Comparison of ENCODE assay signal across 9 cellular contexts in the genomic region with DNA sequence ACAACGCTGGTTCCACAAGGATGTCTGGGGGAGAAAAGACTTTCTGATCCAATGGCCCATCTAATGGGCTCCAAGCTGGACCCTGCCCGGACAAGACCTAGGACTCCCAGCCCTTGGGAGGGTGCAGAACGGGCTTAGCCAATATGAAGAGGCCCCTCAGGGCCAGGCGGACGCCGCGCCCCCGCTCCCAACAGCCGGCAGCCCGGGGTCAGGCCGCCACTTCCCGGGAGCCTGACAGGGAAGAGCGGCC. TPM values are rescaled to one million over a fixed set of nuclear protein-coding genes. Genes with fewer than 3 reads are reported as not detected.
DNase-seq lines count a peak whose midpoint lies in the region; ATAC-seq, FAIRE-seq and TF ChIP-seq lines count a peak whose summit lies in the region.
"Had no signal": no experiment of that assay in that cellular context is flagged by ENCODE, and none has a peak within 500 bp of the region (broad histone marks: within the 10 kb centered on the region; RNA-seq: fewer than 3 reads in every experiment).

No MANE protein-coding gene starts in this region.

- peaks cover 20 to 56% (median 33%) of the 10 kb centered on the region in 5 donors for H3K27me3 Mint-ChIP-seq in naive thymus-derived CD4-positive, alpha-beta T cell

- peaks cover 10 to 54% (median 20%) of the 10 kb centered on the region in 7 donors for H3K4me1 Mint-ChIP-seq in naive thymus-derived CD4-positive, alpha-beta T cell

- no peak overlapping the region for H3K27ac Mint-ChIP-seq in naive thymus-derived CD4-positive, alpha-beta T cell

- intact Hi-C loops in naive thymus-derived CD4-positive, alpha-beta T cell (cut with micrococcal nuclease), result no loop called here

- FAIRE-seq in A549 (lab: Jason Lieb, UNC), result no peak

- H3K4me3 ChIP-seq in A549, result peak overlapping the region; percentile 77
- H3K4me3 ChIP-seq in KMS-11 (IDR thresholded peaks at IDR 0.05; ENCODE audit: insufficient read depth, low read depth, low read length), result no peak overlapping the region
- peak overlapping the region; percentile 62 for H3K4me3 ChIP-seq in effector memory CD4-positive, alpha-beta T cell (ENCODE audit: insufficient read depth, low read depth, low read length, poor library complexity, severe bottlenecking)
- peak overlapping the region; percentile 35 for H3K4me3 ChIP-seq in naive thymus-derived CD4-positive, alpha-beta T cell (ENCODE audit: low read length)

- POLR2A ChIA-PET in A549 (lab: Yijun Ruan, JAX) (interaction anchor here (0.9 to 2.6 kb wide), 5 partner anchors 11 to 67 kb away, joined by 3 to 14 read pairs (median 5); partner anchors contain the start of gene SLC22A4), GM10248 (lab: Yijun Ruan, JAX) (interaction anchor here (0.8 to 1.2 kb wide), 3 partner anchors 11 to 37 kb away, joined by 3 to 6 read pairs (median 3); no protein-coding TSS in a partner anchor)
- POLR2A ChIA-PET in naive thymus-derived CD4-positive, alpha-beta T cell (lab: Charles Lee), result no interaction called here

- peaks cover 0 to 11% (median 5%) of the 10 kb centered on the region in 5 donors for H3K36me3 Mint-ChIP-seq in naive thymus-derived CD4-positive, alpha-beta T cell

- H4K20me1 ChIP-seq in KMS-11 (ENCODE audit: insufficient read depth), result no peaks in the 10 kb centered on the region

- no peaks in the 10 kb centered on the region for H3K27me3 ChIP-seq in KMS-11 (ENCODE audit: insufficient read depth, low read depth)
- H3K27me3 ChIP-seq in effector memory CD4-positive, alpha-beta T cell (replicated peaks; ENCODE audit: control insufficient read depth, insufficient read depth, low read length, poor library complexity, severe bottlenecking), result peaks cover 6% of the 10 kb centered on the region
- H3K27me3 ChIP-seq in naive thymus-derived CD4-positive, alpha-beta T cell (ENCODE audit: control insufficient read depth in 2 of 2, insufficient read depth in 2 of 2, low read length in 2 of 2), result no peaks in the 10 kb centered on the region

- TF ChIP-seq EP300 in A549 (IDR thresholded peaks at IDR 0.05), result no peak

- DNase-seq in A549 (ENCODE audit: low read depth in 1 of 2, low spot score in 1 of 2) (no peak), DMS 273 (lab: John Stamatoyannopoulos, UW; ENCODE audit: unreplicated experiment) (no peak), GM10248 (ENCODE audit: extremely low spot score) (no peak)
- no peak for DNase-seq in effector memory CD4-positive, alpha-beta T cell
- no peak for DNase-seq in naive thymus-derived CD4-positive, alpha-beta T cell
- DNase-seq in stimulated activated CD4-positive, alpha-beta T cell treated with anti-CD3 and anti-CD28 coated beads, Interleukin-4, amount 100 ng/mL, for 4 hours, result no peak
- DNase-seq: GDM1 had no signal

- H2AFZ ChIP-seq in KMS-11 (ENCODE audit: low read depth), result peak overlapping the region; percentile 90

- CTCF ChIA-PET in A549 (lab: Yijun Ruan, JAX) (interaction anchor here (1.0 to 7.0 kb wide), 8 partner anchors 9 to 166 kb away, joined by 3 to 39 read pairs (median 5); no protein-coding TSS in a partner anchor), GM10248 (lab: Yijun Ruan, JAX) (interaction anchor here (1.0 to 8.5 kb wide), 15 partner anchors 9 to 161 kb away, joined by 3 to 124 read pairs (median 5); no protein-coding TSS in a partner anchor)
- CTCF ChIA-PET in naive thymus-derived CD4-positive, alpha-beta T cell (lab: Charles Lee), result no interaction called here

- H3K36me3 ChIP-seq in KMS-11 (ENCODE audit: insufficient read depth), result no peaks in the 10 kb centered on the region
- no peaks in the 10 kb centered on the region for H3K36me3 ChIP-seq in effector memory CD4-positive, alpha-beta T cell (ENCODE audit: control insufficient read depth, insufficient read depth, low read length)
- no peaks in the 10 kb centered on the region for H3K36me3 ChIP-seq in naive thymus-derived CD4-positive, alpha-beta T cell (ENCODE audit: control insufficient read depth in 2 of 3, insufficient read depth in 3 of 3, low read length in 3 of 3)

- H3K27ac ChIP-seq in A549 (peak overlapping the region; percentile 92 to 98), KMS-11 (no peak overlapping the region)
- H3K27ac ChIP-seq in effector memory CD4-positive, alpha-beta T cell (ENCODE audit: insufficient read depth, low read length, poor library complexity, severe bottlenecking), result no peak overlapping the region
- H3K27ac ChIP-seq in naive thymus-derived CD4-positive, alpha-beta T cell (ENCODE audit: low read depth, low read length), result no peak overlapping the region

- no peak for TF ChIP-seq POLR2A in A549 (IDR thresholded peaks at IDR 0.05; ENCODE audit: low read length)

- no peaks in the 10 kb centered on the region for H3K9me3 ChIP-seq in A549
- H3K9me3 ChIP-seq in effector memory CD4-positive, alpha-beta T cell (ENCODE audit: control insufficient read depth, low read length), result no peaks in the 10 kb centered on the region
- H3K9me3 ChIP-seq in naive thymus-derived CD4-positive, alpha-beta T cell (ENCODE audit: control insufficient read depth in 2 of 3, low read length in 3 of 3), result no peaks in the 10 kb centered on the region

- TF ChIP-seq RAD21 in A549 (conservative IDR thresholded peaks at IDR 0.05 in 1 of 2, IDR thresholded peaks at IDR 0.05 in 1 of 2), result no peak

- H3K79me2 ChIP-seq in KMS-11 (ENCODE audit: insufficient read depth, low read depth), result no peaks in the 10 kb centered on the region

- no peak for ATAC-seq in A549
- ATAC-seq in naive thymus-derived CD4-positive, alpha-beta T cell, result no peak
- no peak for ATAC-seq in GM18867 (IDR thresholded peaks at IDR 0.05; ENCODE audit: unreplicated experiment)

- H3K4me2 ChIP-seq in A549, result peak overlapping the region; percentile 93
- peak overlapping the region; percentile 76 for H3K4me2 ChIP-seq in KMS-11

- H3K4me1 ChIP-seq in A549, result peaks cover 21% of the 10 kb centered on the region; the same call in 2 of the 3 replicates
- no peaks in the 10 kb centered on the region for H3K4me1 ChIP-seq in KMS-11 (ENCODE audit: low read depth, poor library complexity, severe bottlenecking)
- H3K4me1 ChIP-seq in effector memory CD4-positive, alpha-beta T cell (ENCODE audit: control insufficient read depth, insufficient read depth, low read length, poor library complexity, severe bottlenecking), result peaks cover 6% of the 10 kb centered on the region
- no peaks in the 10 kb centered on the region for H3K4me1 ChIP-seq in naive thymus-derived CD4-positive, alpha-beta T cell (ENCODE audit: control insufficient read depth in 2 of 2, insufficient read depth in 2 of 2, low read length in 2 of 2)

- peak overlapping the region in 8 of 10 donors; percentile 1 to 76 (median 22) for H3K4me3 Mint-ChIP-seq in naive thymus-derived CD4-positive, alpha-beta T cell

- H3K9ac ChIP-seq in KMS-11, result peak overlapping the region; percentile 49; the same call in 1 of the 2 replicates

- TF ChIP-seq CTCF in A549 (IDR thresholded peaks at IDR 0.05) (no peak), KMS-11 (conservative IDR thresholded peaks at IDR 0.05; ENCODE audit: low read depth, low read length) (no peak), GM10248 (IDR thresholded peaks at IDR 0.05; ENCODE audit: control extremely low read depth, extremely low read depth, low read depth, missing control alignments) (no peak)

- H3K9me3 Mint-ChIP-seq in naive thymus-derived CD4-positive, alpha-beta T cell, result peaks cover 0 to 4% (median 0%) of the 10 kb centered on the region in 11 donors

- WGBS in A549 (ENCODE audit: missing lambda C conversion rate), result 0% methylated on average over 9 of the region's 13 CpGs

TF ChIP-seq in A549, 52 proteins besides CTCF, POLR2A, EP300 and RAD21 (continues in another document):
- no peak for TF ChIP-seq FOSL2 (IDR thresholded peaks at IDR 0.05)
- no peak for TF ChIP-seq FOSL2 (CRISPR knock-in tag; IDR thresholded peaks at IDR 0.05)
- no peak for TF ChIP-seq MAFK (IDR thresholded peaks at IDR 0.05; ENCODE audit: partially characterized antibody)
- no peak for TF ChIP-seq ZNF302 (CRISPR knock-in tag; IDR thresholded peaks at IDR 0.05)
- TF ChIP-seq ESRRA (IDR thresholded peaks at IDR 0.05; ENCODE audit: borderline replicate concordance, low read length), result no peak
- TF ChIP-seq POLR2AphosphoS2 (conservative IDR thresholded peaks at IDR 0.05; ENCODE audit: low read length), result no peak
- no peak for TF ChIP-seq USF2 (IDR thresholded peaks at IDR 0.05)
- no peak for TF ChIP-seq NPAS2 (CRISPR knock-in tag; IDR thresholded peaks at IDR 0.05; ENCODE audit: borderline replicate concordance)
- TF ChIP-seq RFX5 (IDR thresholded peaks at IDR 0.05), result no peak

RNA-seq across cellular contexts. Expression of gene P4HA2, which starts 0.5 kb away (rescaled TPM):
- polyA plus RNA-seq in A549 (2011; rRNA removed), result 45.0 and 64.9 TPM in 2 replicates
- 26.4 and 29.2 TPM in 2 replicates for polyA plus RNA-seq in A549 (2012; cell fraction: cytosol; rRNA removed)
- 49.6 and 58.3 TPM in 2 replicates for polyA plus RNA-seq in A549 (2012; cell fraction: nucleus; rRNA removed)
- 35.1 to 40.3 TPM (median 36.4 TPM) in 3 replicates for polyA plus RNA-seq in A549 (2017; fragmentation: RNase III; extraction: RNeasy Plus Mini Kit Qiagen cat#74134 plus additional on column Dnase treatment)
- polyA minus RNA-seq in A549 (2011; rRNA and poly(A)+ RNA removed), result 53.0 and 67.7 TPM in 2 replicates
- 10 to 100 TPM in 1 of 5 experiments, 1 to 10 TPM in 1, under 1 TPM in 2, not detected in 1; 0.30 to 23.9 (median 0.99) TPM for total RNA-seq in naive thymus-derived CD4-positive, alpha-beta T cell
- not detected for polyA plus RNA-seq in naive thymus-derived CD4-positive, alpha-beta T cell

RNA-seq across cellular contexts. Expression of gene PDLIM4, which starts 30.3 kb away (rescaled TPM):
- polyA plus RNA-seq in A549 (2011; rRNA removed), result not detected in 2 replicates
- 0.07 and 0.09 TPM in 2 replicates for polyA plus RNA-seq in A549 (2012; cell fraction: cytosol; rRNA removed)
- 0.42 and 0.56 TPM in 2 replicates for polyA plus RNA-seq in A549 (2012; cell fraction: nucleus; rRNA removed)
- polyA plus RNA-seq in A549 (2017; fragmentation: RNase III; extraction: RNeasy Plus Mini Kit Qiagen cat#74134 plus additional on column Dnase treatment), result 0.09 to 0.28 TPM (median 0.20 TPM) in 3 replicates
- 0.39 TPM in 1 of 2 replicates, not detected in the other for polyA minus RNA-seq in A549 (2011; rRNA and poly(A)+ RNA removed)
- total RNA-seq in naive thymus-derived CD4-positive, alpha-beta T cell, result under 1 TPM in 1 of 5 experiments, not detected in 4; 0.99 TPM
- polyA plus RNA-seq in naive thymus-derived CD4-positive, alpha-beta T cell, result not detected

Comparison
In these comparisons a context has a peak if more than half of its experiments do, and no peak if none do; other contexts are left out.
1. H3K27ac ChIP-seq: peak in A549 (2 of 2); none in KMS-11 (single experiment), effector memory CD4-positive, alpha-beta T cell (single experiment) and naive thymus-derived CD4-positive, alpha-beta T cell (single experiment).
2. RNA of gene P4HA2, which starts 0.5 kb away (polyA plus RNA-seq): 26.4 to 64.9 TPM in A549; not detected in naive thymus-derived CD4-positive, alpha-beta T cell; every median in the first group is over 10 times any median in the second.